17 cellular contexts compared by ENCODE assay signal in genomic region chr18:3425450-3425849, GRCh38. TPM values are rescaled to one million over a fixed set of nuclear protein-coding genes. Genes with fewer than 3 reads are reported as not detected.
DNase-seq lines count a peak whose midpoint lies in the region; ATAC-seq, FAIRE-seq and TF ChIP-seq lines count a peak whose summit lies in the region.
"Had no signal": no experiment of that assay in that cellular context is flagged by ENCODE, and none has a peak within 500 bp of the region (broad histone marks: within the 10 kb centered on the region; RNA-seq: fewer than 3 reads in every experiment).

No MANE protein-coding gene starts in this region.

- POLR2A ChIA-PET in K562 (lab: Yijun Ruan, JAX) = interaction anchor here (0.7 to 1.4 kb wide), 3 partner anchors 13 to 44 kb away, joined by 3 read pairs; no protein-coding TSS in a partner anchor

- no peak overlapping the region for H2BK5ac ChIP-seq in neuronal stem cell (ENCODE audit: low read length)

- peak overlapping the region; percentile 53 for H3K4ac ChIP-seq in neuronal stem cell (ENCODE audit: low read length)

- H2AFZ ChIP-seq in GM23248 (no peak overlapping the region), K562 (ENCODE audit: low read depth, low read length) (peak overlapping the region; percentile 80), neuronal stem cell (ENCODE audit: low read length) (no peak overlapping the region), hepatocyte (no peak overlapping the region)

- H2BK12ac ChIP-seq in neuronal stem cell (ENCODE audit: low read length) = no peak overlapping the region

- peak overlapping the region; percentile 81 for H2AK5ac ChIP-seq in neuronal stem cell (ENCODE audit: low read depth, low read length)

- peak; percentile 59 for FAIRE-seq in K562 (lab: Jason Lieb, UNC)
- FAIRE-seq: GM12892, H54 had no signal

- no peak overlapping the region for H2BK15ac ChIP-seq in neuronal stem cell (ENCODE audit: low read length)

- no peaks in the 10 kb centered on the region for H3F3A ChIP-seq in GM23248 (ENCODE audit: insufficient read depth)

- H3K27me3 ChIP-seq in GM23248 (replicated peaks; ENCODE audit: insufficient read depth) (no peaks in the 10 kb centered on the region), K562 (ENCODE audit: control insufficient read depth in 2 of 2, insufficient read depth in 2 of 2, low read length in 2 of 2) (no peaks in the 10 kb centered on the region), neuronal stem cell (ENCODE audit: control insufficient read depth in 3 of 3, insufficient read depth in 3 of 3, low read depth in 1 of 3, low read length in 3 of 3) (no peaks in the 10 kb centered on the region), hepatocyte (no peaks in the 10 kb centered on the region)

- H3K4me3 ChIP-seq in GM23248 = no peak overlapping the region
- no peak overlapping the region for H3K4me3 ChIP-seq in K562
- no peak overlapping the region for H3K4me3 ChIP-seq in neuronal stem cell (ENCODE audit: low read length in 2 of 2)
- H3K4me3 ChIP-seq in hepatocyte = no peak overlapping the region

- H3K4me2 ChIP-seq in GM23248 (ENCODE audit: unreplicated experiment) (no peak overlapping the region), K562 (ENCODE audit: insufficient read depth, low read length) (no peak overlapping the region; the same call in 1 of the 2 replicates), neuronal stem cell (ENCODE audit: insufficient read depth, low read length, poor library complexity, severe bottlenecking) (peak overlapping the region; percentile 11), hepatocyte (no peak overlapping the region)

- BruUV-seq in K562 (replicated peaks; lab: Mats Ljungman, UMichigan) = no TSS peak

- H3K14ac ChIP-seq in neuronal stem cell (ENCODE audit: low read length) = no peak overlapping the region

- peak; percentile 4 for DNase-seq in GM23248
- peak; percentile 59 to 65 (median 63) for DNase-seq in K562 (ENCODE audit: extremely low read depth in 1 of 4, low spot score in 3 of 4)
- no peak for DNase-seq in neuronal stem cell (ENCODE audit: low spot score)
- DNase-seq in NK-92 treated with Interleukin-12 subunit alpha and Interleukin-12 subunit beta, amount 100 ng/mL, for 24 hours (lab: John Stamatoyannopoulos, UW) = no peak
- DNase-seq in GDM1 (lab: John Stamatoyannopoulos, UW) = no peak
- no peak for DNase-seq in hepatocyte (ENCODE audit: low spot score)
- no peak for DNase-seq in activated gamma-delta T cell (lab: John Stamatoyannopoulos, UW)
- DNase-seq: ACHN; C1 segment of cervical spinal cord; Calu3; CD4-positive, alpha-beta T cell; DMS 273 treated with DMSO at 0.1 percent for 48 hours; IMR-90 had no signal

- no peaks in the 10 kb centered on the region for H3K9me3 ChIP-seq in GM23248 (ENCODE audit: low read depth)
- H3K9me3 ChIP-seq in K562 (replicated peaks; ENCODE audit: control insufficient read depth, insufficient read depth, low read depth, low read length) = 0 out of 2 replicates have a peak, but pooled peaks cover 3% of the 10 kb centered on the region
- no peaks in the 10 kb centered on the region for H3K9me3 ChIP-seq in neuronal stem cell (replicated peaks in 1 of 2; ENCODE audit: control insufficient read depth in 2 of 2, insufficient read depth in 1 of 2, low read depth in 1 of 2, low read length in 2 of 2)
- H3K9me3 ChIP-seq in hepatocyte (ENCODE audit: low read depth) = no peaks in the 10 kb centered on the region

- H4K20me1 ChIP-seq in GM23248 (ENCODE audit: insufficient read depth) (no peaks in the 10 kb centered on the region), K562 (replicated peaks; ENCODE audit: control insufficient read depth, insufficient read depth, low read length) (no peaks in the 10 kb centered on the region), hepatocyte (ENCODE audit: insufficient read depth, poor library complexity, severe bottlenecking) (no peaks in the 10 kb centered on the region)

- H3K27ac ChIP-seq in GM23248 = no peak overlapping the region
- no peak overlapping the region for H3K27ac ChIP-seq in K562 (ENCODE audit: extremely low read depth, low read depth, low read length)
- H3K27ac ChIP-seq in neuronal stem cell (replicated peaks; ENCODE audit: low read length) = no peak overlapping the region
- H3K27ac ChIP-seq in hepatocyte = no peak overlapping the region

- H4K91ac ChIP-seq in neuronal stem cell (ENCODE audit: low read depth, low read length, poor library complexity) = no peak overlapping the region

- intact Hi-C loops in K562 (cut with micrococcal nuclease) = no loop called here

- H3K9ac ChIP-seq in GM23248 (no peak overlapping the region), K562 (ENCODE audit: insufficient read depth in 1 of 2, low read depth in 2 of 2, low read length in 2 of 2) (no peak overlapping the region), neuronal stem cell (ENCODE audit: low read depth, low read length, poor library complexity) (no peak overlapping the region)

- no peaks in the 10 kb centered on the region for H3K9me2 ChIP-seq in GM23248 (ENCODE audit: insufficient read depth)
- no peaks in the 10 kb centered on the region for H3K9me2 ChIP-seq in hepatocyte (replicated peaks; ENCODE audit: insufficient read depth)

- in situ Hi-C loops in GM23248 (cut with MboI) (no loop called here), K562 (cut with MboI) (no loop called here)

- H3K79me1 ChIP-seq in neuronal stem cell (ENCODE audit: low read depth, low read length) = no peaks in the 10 kb centered on the region

- ATAC-seq in K562 = peak; percentile 97
- ATAC-seq in esophagus mucosa = peak; percentile 84
- ATAC-seq: HCT116 had no signal

- CTCF ChIA-PET in K562 (lab: Yijun Ruan, JAX; ENCODE audit: low intra/inter-chr PET ratio) = no interaction called here

- H3K18ac ChIP-seq in neuronal stem cell (ENCODE audit: low read length) = peak overlapping the region; percentile 11

- WGBS in GM23248 (ENCODE audit: low coverage in 1 of 2, low lambda C conversion rate in 2 of 2, missing lambda C conversion rate in 2 of 2), 2 experiments = 81 to 82% methylated on average over 6 of the region's 6 CpGs
- 45% methylated on average over 6 of the region's 6 CpGs for WGBS in K562 (ENCODE audit: insufficient coverage, low coverage, missing lambda C conversion rate)
- WGBS in neuronal stem cell (ENCODE audit: extremely low coverage in 2 of 2, insufficient read length in 2 of 2, insufficient replicate concordance in 1 of 2), 2 donors = no CpG with 5 or more reads among the region's 6 CpGs
- WGBS in hepatocyte (ENCODE audit: low lambda C conversion rate, missing lambda C conversion rate) = 95% methylated on average over 6 of the region's 6 CpGs

- no peak for TF ChIP-seq CTCF in K562 (IDR thresholded peaks at IDR 0.05 in 2 of 3, conservative IDR thresholded peaks at IDR 0.05 in 1 of 3; ENCODE audit: insufficient read depth in 2 of 3, low read depth in 1 of 3, low read length in 3 of 3)
- no peak for TF ChIP-seq CTCF in hepatocyte (IDR thresholded peaks at IDR 0.05; ENCODE audit: poor library complexity)

- H3K4me1 ChIP-seq in GM23248 (ENCODE audit: insufficient read depth) = no peaks in the 10 kb centered on the region
- H3K4me1 ChIP-seq in K562 (replicated peaks in 1 of 2; ENCODE audit: control insufficient read depth in 2 of 2, insufficient read depth in 2 of 2, low read length in 2 of 2) = peaks cover 3 to 7% of the 10 kb centered on the region in 2 experiments; a peak in 3 of 5 replicates
- peaks cover 0 to 2% of the 10 kb centered on the region in 2 donors for H3K4me1 ChIP-seq in neuronal stem cell (ENCODE audit: control insufficient read depth in 2 of 2, insufficient read depth in 1 of 2, low read depth in 1 of 2, low read length in 2 of 2)
- H3K4me1 ChIP-seq in hepatocyte (ENCODE audit: insufficient read depth) = no peaks in the 10 kb centered on the region

- no peak for TF ChIP-seq RAD21 in K562 (CRISPR knock-in tag; conservative IDR thresholded peaks at IDR 0.05 in 1 of 2, IDR thresholded peaks at IDR 0.05 in 1 of 2)

- no peak overlapping the region for H2BK120ac ChIP-seq in neuronal stem cell (ENCODE audit: low read depth, low read length)

- H3K23ac ChIP-seq in neuronal stem cell (ENCODE audit: low read depth, low read length, poor library complexity) = peak overlapping the region; percentile 55

- peak overlapping the region; percentile 43 for H4K8ac ChIP-seq in neuronal stem cell (ENCODE audit: low read depth, low read length)

- no peaks in the 10 kb centered on the region for H3K9me1 ChIP-seq in K562 (ENCODE audit: control insufficient read depth, insufficient read depth, low read length)

- H3K36me3 ChIP-seq in GM23248 (ENCODE audit: low read depth) (no peaks in the 10 kb centered on the region), K562 (ENCODE audit: control insufficient read depth, insufficient read depth, low read length) (no peaks in the 10 kb centered on the region), neuronal stem cell (replicated peaks in 1 of 2; ENCODE audit: control insufficient read depth in 2 of 2, insufficient read depth in 2 of 2, low read length in 2 of 2) (no peaks in the 10 kb centered on the region), hepatocyte (replicated peaks; ENCODE audit: insufficient read depth, low read depth) (no peaks in the 10 kb centered on the region)

- H3K79me2 ChIP-seq in GM23248 (ENCODE audit: insufficient read depth) (no peaks in the 10 kb centered on the region), K562 (ENCODE audit: control insufficient read depth, insufficient read depth, low read length) (no peaks in the 10 kb centered on the region), hepatocyte (no peaks in the 10 kb centered on the region)

- no peak for TF ChIP-seq POLR2A in K562 (conservative IDR thresholded peaks at IDR 0.05)

- no peak for TF ChIP-seq EP300 in K562 (IDR thresholded peaks at IDR 0.05; ENCODE audit: low read length)

RNA-seq across cellular contexts. Expression of gene TGIF1, which starts 24.5 kb away (rescaled TPM):
- 66.9 and 122 TPM in 2 replicates for total RNA-seq in GM23248 (2014; rRNA removed; shearing (Covaris generic))
- polyA plus RNA-seq in GM23248 (2016; fragmentation: Nextera tagmentation; extraction: Ambion mirVana) (88.0 and 99.4 TPM in 2 replicates), K562 (2011; rRNA removed) (55.5 and 56.3 TPM in 2 replicates), K562 (2014; fragmentation: Illumina TruSeq; extraction: Trizol) (60.9 and 77.7 TPM in 2 replicates), K562 (2014; fragmentation: Nextera tagmentation; extraction: Ambion mirVana) (10 to 100 TPM; 16.1 to 18.0 TPM), K562 (2014; rRNA removed) (40.6 and 43.7 TPM in 2 replicates), hepatocyte (152 and 193 TPM in 2 replicates)
- 63.6 and 121 TPM in 2 replicates for total RNA-seq in K562 (2011; cell fraction: chromatin; rRNA removed; ENCODE audit: low replicate concordance)
- total RNA-seq in K562 (2011; cell fraction: nucleolus; rRNA removed) = 64.2 and 69.3 TPM in 2 replicates
- total RNA-seq in K562 (2011; cell fraction: nucleoplasm; rRNA removed) = 73.3 and 83.1 TPM in 2 replicates
- total RNA-seq in K562 (2014; rRNA removed) (40.1 and 65.8 TPM in 2 replicates), K562 (2014; rRNA removed; fragmentation: Illumina TruSeq; extraction: Trizol) (49.2 and 54.5 TPM in 2 replicates), K562 (2015; rRNA removed; fragmentation: Illumina TruSeq; extraction: Trizol) (43.5 and 47.9 TPM in 2 replicates), K562 (2021) (44.6 and 49.3 TPM in 2 replicates), esophagus mucosa (22.4 TPM), hepatocyte (129 and 162 TPM in 2 replicates)
- polyA plus RNA-seq in K562 (2011; cell fraction: cytosol; rRNA removed) = 68.0 and 84.8 TPM in 2 replicates
- 110 and 144 TPM in 2 replicates for polyA plus RNA-seq in K562 (2011; cell fraction: nucleus; rRNA removed)
- 43.2 and 67.0 TPM in 2 replicates for polyA plus RNA-seq in K562 (2012)
- polyA minus RNA-seq in K562 (2011; rRNA and poly(A)+ RNA removed) = 62.8 and 65.0 TPM in 2 replicates
- polyA minus RNA-seq in K562 (2011; cell fraction: cytosol; rRNA and poly(A)+ RNA removed) = 20.3 and 31.7 TPM in 2 replicates
- polyA minus RNA-seq in K562 (2011; cell fraction: nucleus; rRNA and poly(A)+ RNA removed) = 54.0 and 105 TPM in 2 replicates
- polyA plus RNA-seq in neuronal stem cell (2013, experiment 1 of 2) = 85.8 TPM
- polyA plus RNA-seq in neuronal stem cell (2013, experiment 2 of 2) = 86.4 TPM

Comparison
In these comparisons a context has a peak if more than half of its experiments do, and no peak if none do; other contexts are left out.
1. DNase-seq: peak in GM23248 (single experiment) and K562 (4 of 4); none in neuronal stem cell (single experiment), NK-92 treated with Interleukin-12 subunit alpha and Interleukin-12 subunit beta, amount 100 ng/mL, for 24 hours (single experiment), GDM1 (single experiment), hepatocyte (single experiment) and activated gamma-delta T cell (single experiment).